In genomic region chr1:213122514-213122929, GRCh38 we compare ENCODE assay signal across 8 cellular contexts.
DNase-seq lines count a peak whose midpoint lies in the region; ATAC-seq and TF ChIP-seq lines count a peak whose summit lies in the region.

No MANE protein-coding gene starts in this region.

- H3K36me3 ChIP-seq in OCI-LY7 (ENCODE audit: insufficient read depth, low read length) (no peaks in the 10 kb centered on the region), psoas muscle (ENCODE audit: insufficient read depth in 1 of 2, low read depth in 1 of 2) (no peaks in the 10 kb centered on the region)

- H3K27me3 Mint-ChIP-seq in CD4-positive, alpha-beta T cell = no peaks in the 10 kb centered on the region
- H3K27me3 Mint-ChIP-seq in activated T-cell treated with anti-CD3 and anti-CD28 coated beads, Interleukin-2, amount 50 U/mL, for 24 hours = no peaks in the 10 kb centered on the region

- no peaks in the 10 kb centered on the region for H3K9me3 Mint-ChIP-seq in CD4-positive, alpha-beta T cell
- no peaks in the 10 kb centered on the region for H3K9me3 Mint-ChIP-seq in activated T-cell treated with anti-CD3 and anti-CD28 coated beads, Interleukin-2, amount 50 U/mL, for 24 hours

- H3K9me2 ChIP-seq in OCI-LY7 (ENCODE audit: insufficient read depth, low read length) = no peaks in the 10 kb centered on the region

- TF ChIP-seq EP300 in Ishikawa (IDR thresholded peaks at IDR 0.05; ENCODE audit: borderline replicate concordance) = no peak

- intact Hi-C loops in CD4-positive, alpha-beta T cell (cut with DNase I, micrococcal nuclease) = loop anchor here (2.0 to 10.0 kb wide), 3 partner anchors 1000 to 1212 kb away; no protein-coding TSS in a partner anchor
- intact Hi-C loops in OCI-LY7 (cut with micrococcal nuclease; ENCODE audit: unreplicated experiment) (no loop called here), psoas muscle (cut with DNase I) (no loop called here)

- H3K9me3 ChIP-seq in CD4-positive, alpha-beta T cell (ENCODE audit: control insufficient read depth, low read length) = no peaks in the 10 kb centered on the region
- H3K9me3 ChIP-seq in OCI-LY7 (ENCODE audit: low read length) (no peaks in the 10 kb centered on the region), psoas muscle (no peaks in the 10 kb centered on the region)

- peak; percentile 52 for TF ChIP-seq RAD21 in Ishikawa (IDR thresholded peaks at IDR 0.05; ENCODE audit: low read depth)

- CTCF ChIA-PET in CD4-positive, alpha-beta T cell (lab: Charles Lee) = interaction anchor here (1.1 to 1.3 kb wide), 2 partner anchors 8 to 14 kb away, joined by 3 read pairs; no protein-coding TSS in a partner anchor
- CTCF ChIA-PET in OCI-LY7 (lab: Charles Lee; ENCODE audit: unreplicated experiment) = no interaction called here

- DNase-seq in CD4-positive, alpha-beta T cell = no peak
- DNase-seq in OCI-LY7 (ENCODE audit: low spot score) = peak; percentile 57
- peak; percentile 62 for DNase-seq in epithelial cell of esophagus (ENCODE audit: low read depth)
- no peak for DNase-seq in psoas muscle
- no peak for DNase-seq in activated T-cell treated with anti-CD3 and anti-CD28 coated beads, Interleukin-2, amount 50 U/mL, for 24 hours

- H3K4me1 Mint-ChIP-seq in CD4-positive, alpha-beta T cell (ENCODE audit: low read depth) = no peaks in the 10 kb centered on the region
- H3K4me1 Mint-ChIP-seq in activated T-cell treated with anti-CD3 and anti-CD28 coated beads, Interleukin-2, amount 50 U/mL, for 24 hours (ENCODE audit: low read depth) = peaks cover 11% of the 10 kb centered on the region

- H3K4me2 ChIP-seq in OCI-LY7 (ENCODE audit: low read length) = no peak overlapping the region

- no peaks in the 10 kb centered on the region for H3K4me1 ChIP-seq in OCI-LY7 (ENCODE audit: insufficient read depth, low read length, poor library complexity, severe bottlenecking)
- peaks cover 11% of the 10 kb centered on the region for H3K4me1 ChIP-seq in psoas muscle

- no peak overlapping the region for H2AFZ ChIP-seq in OCI-LY7 (ENCODE audit: low read length)

- TF ChIP-seq CTCF in CD4-positive, alpha-beta T cell (IDR thresholded peaks at IDR 0.05) = peak; percentile 83
- TF ChIP-seq CTCF in OCI-LY7 (conservative IDR thresholded peaks at IDR 0.05; ENCODE audit: low read length) (peak; percentile 85), epithelial cell of esophagus (IDR thresholded peaks at IDR 0.05; ENCODE audit: insufficient read depth, low read depth, low read length, missing control alignments) (peak; percentile 33), psoas muscle (IDR thresholded peaks at IDR 0.05) (peak; percentile 61)

- H3K79me2 ChIP-seq in OCI-LY7 (ENCODE audit: insufficient read depth, low read depth, low read length) = no peaks in the 10 kb centered on the region

- no peaks in the 10 kb centered on the region for H3K27me3 ChIP-seq in CD4-positive, alpha-beta T cell (ENCODE audit: control insufficient read depth, insufficient read depth, low read length)
- no peaks in the 10 kb centered on the region for H3K27me3 ChIP-seq in psoas muscle (ENCODE audit: insufficient read depth in 3 of 3, low read length in 2 of 3)

- POLR2A ChIA-PET in CD4-positive, alpha-beta T cell (lab: Charles Lee) = no interaction called here
- POLR2A ChIA-PET in OCI-LY7 (lab: Charles Lee) = interaction anchor here (1.1 kb wide), 1 partner anchor 17 kb away, joined by 3 read pairs; no protein-coding TSS in a partner anchor

- peaks cover 4% of the 10 kb centered on the region for H3K36me3 Mint-ChIP-seq in CD4-positive, alpha-beta T cell (ENCODE audit: low read depth)
- H3K36me3 Mint-ChIP-seq in activated T-cell treated with anti-CD3 and anti-CD28 coated beads, Interleukin-2, amount 50 U/mL, for 24 hours (ENCODE audit: low read depth) = no peaks in the 10 kb centered on the region

- no TSS peak for BruUV-seq in OCI-LY7 (replicated peaks; lab: Mats Ljungman, UMichigan)

- H3K4me3 Mint-ChIP-seq in CD4-positive, alpha-beta T cell = no peak overlapping the region
- H3K4me3 Mint-ChIP-seq in activated T-cell treated with anti-CD3 and anti-CD28 coated beads, Interleukin-2, amount 50 U/mL, for 24 hours = no peak overlapping the region

- no peak for ATAC-seq in CD4-positive, alpha-beta T cell (ENCODE audit: poor library complexity)
- peak in 1 of 4 donors; percentile 56 for ATAC-seq in psoas muscle
- no peak for ATAC-seq in HG02571 (IDR thresholded peaks at IDR 0.05; ENCODE audit: unreplicated experiment)
- no peak for ATAC-seq in HG03108 (IDR thresholded peaks at IDR 0.05; ENCODE audit: unreplicated experiment)

- H3K27ac Mint-ChIP-seq in CD4-positive, alpha-beta T cell = no peak overlapping the region
- no peak overlapping the region for H3K27ac Mint-ChIP-seq in activated T-cell treated with anti-CD3 and anti-CD28 coated beads, Interleukin-2, amount 50 U/mL, for 24 hours

- no peak overlapping the region for H3K27ac ChIP-seq in CD4-positive, alpha-beta T cell (ENCODE audit: low read depth, low read length)
- H3K27ac ChIP-seq in OCI-LY7 (ENCODE audit: low read depth, low read length, poor library complexity, severe bottlenecking) = no peak overlapping the region
- H3K27ac ChIP-seq in psoas muscle = no peak overlapping the region

- H4K20me1 ChIP-seq in OCI-LY7 (ENCODE audit: insufficient read depth, low read length) = peaks cover 5% of the 10 kb centered on the region; the same call in 1 of the 2 replicates

- H3K4me3 ChIP-seq in OCI-LY7 (ENCODE audit: low read depth, low read length, poor library complexity, severe bottlenecking) (no peak overlapping the region), epithelial cell of esophagus (ENCODE audit: low read length) (no peak overlapping the region), psoas muscle (no peak overlapping the region)

TF ChIP-seq in Ishikawa, 13 proteins besides CTCF, POLR2A, EP300 and RAD21:
- no peak for TF ChIP-seq TAF1 (IDR thresholded peaks at IDR 0.05; ENCODE audit: low read depth)
- TF ChIP-seq REST (IDR thresholded peaks at IDR 0.05; ENCODE audit: low read depth) = no peak
- TF ChIP-seq EGR1 (IDR thresholded peaks at IDR 0.05) = no peak
- TF ChIP-seq CREB1 (IDR thresholded peaks at IDR 0.05; ENCODE audit: low read depth) = no peak
- TF ChIP-seq YY1 (IDR thresholded peaks at IDR 0.05; ENCODE audit: low read depth) = no peak
- no peak for TF ChIP-seq USF1 (IDR thresholded peaks at IDR 0.05)
- no peak for TF ChIP-seq NFIC (IDR thresholded peaks at IDR 0.05)
- TF ChIP-seq TEAD4 (IDR thresholded peaks at IDR 0.05) = no peak
- no peak for TF ChIP-seq MAX (IDR thresholded peaks at IDR 0.05)
- TF ChIP-seq FOXM1 (IDR thresholded peaks at IDR 0.05; ENCODE audit: borderline replicate concordance, low read depth) = no peak
- no peak for TF ChIP-seq TCF12 (IDR thresholded peaks at IDR 0.05; ENCODE audit: low read depth)
- no peak for TF ChIP-seq ZBTB7A (IDR thresholded peaks at IDR 0.05; ENCODE audit: low read depth)

Comparison
In these comparisons a context has a peak if more than half of its experiments do, and no peak if none do; other contexts are left out.
1. DNase-seq: peak in OCI-LY7 (single experiment) and epithelial cell of esophagus (single experiment); none in CD4-positive, alpha-beta T cell (0 of 10), psoas muscle (0 of 2) and activated T-cell treated with anti-CD3 and anti-CD28 coated beads, Interleukin-2, amount 50 U/mL, for 24 hours (single experiment).
2. CTCF ChIP-seq: peak in every context shown above with its lines; median percentile 85 in OCI-LY7; 83 in CD4-positive, alpha-beta T cell; 61 in psoas muscle; 33 in epithelial cell of esophagus.
3. intact Hi-C loops: an anchor here in CD4-positive, alpha-beta T cell (2.0 to 10.0 kb wide); none called in OCI-LY7 and psoas muscle.